Comparison of ENCODE assay signal across 9 cellular contexts in the genomic region with DNA sequence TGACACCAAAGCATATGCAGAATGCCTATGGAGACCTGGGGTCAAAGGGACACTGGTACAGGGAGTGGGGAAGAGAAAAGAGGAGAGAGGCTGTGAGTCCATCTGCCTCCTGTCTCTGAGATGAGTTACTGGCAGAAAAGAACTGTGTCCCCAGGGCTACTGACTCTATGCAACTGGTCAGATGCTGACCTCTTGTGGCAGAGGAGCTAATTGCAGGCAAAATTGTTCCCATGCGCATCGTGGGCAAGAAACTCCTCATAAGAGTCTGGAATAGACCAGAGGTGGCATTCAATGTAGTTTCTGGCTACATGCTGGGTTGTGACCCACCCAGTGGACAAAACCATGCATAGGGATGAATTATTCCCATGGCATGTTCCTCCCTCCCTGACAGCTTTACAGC. TPM values are rescaled to one million over a fixed set of nuclear protein-coding genes. Genes with fewer than 3 reads are reported as not detected.
DNase-seq lines count a peak whose midpoint lies in the region; ATAC-seq and TF ChIP-seq lines count a peak whose summit lies in the region.
"Had no signal": no experiment of that assay in that cellular context is flagged by ENCODE, and none has a peak within 500 bp of the region (broad histone marks: within the 10 kb centered on the region; RNA-seq: fewer than 3 reads in every experiment).

No MANE protein-coding gene starts in this region.

- no peak overlapping the region for H3K4me2 ChIP-seq in KMS-11

- peak; percentile 48 for DNase-seq in D341Med (ENCODE audit: low spot score)
- DNase-seq in activated T-cell treated with anti-CD3 and anti-CD28 coated beads, Interleukin-2, amount 50 U/mL, for 72 hours: peak; percentile 23 to 35
- no peak for DNase-seq in SW480 (ENCODE audit: low spot score)
- DNase-seq in NCI-H524 (lab: John Stamatoyannopoulos, UW): no peak
- DNase-seq: gastrocnemius medialis had no signal

- H4K20me1 ChIP-seq in KMS-11 (ENCODE audit: insufficient read depth): no peaks in the 10 kb centered on the region

- H2AFZ ChIP-seq in KMS-11 (ENCODE audit: low read depth): no peak overlapping the region

- H3K9ac ChIP-seq in KMS-11 (no peak overlapping the region), mucosa of rectum (ENCODE audit: low read depth in 1 of 2, low read length in 2 of 2) (no peak overlapping the region)

- H3K27ac ChIP-seq in KMS-11 (no peak overlapping the region), mucosa of rectum (ENCODE audit: low read depth in 2 of 2, low read length in 2 of 2) (peak overlapping the region; percentile 1 to 35)
- H3K27ac ChIP-seq: gastrocnemius medialis had no signal

- no peak overlapping the region for H3K27ac Mint-ChIP-seq in activated T-cell treated with anti-CD3 and anti-CD28 coated beads, Interleukin-2, amount 50 U/mL, for 72 hours

- ATAC-seq in activated T-cell treated with anti-CD3 and anti-CD28 coated beads, Interleukin-2, amount 50 U/mL, for 72 hours (replicated peaks in 1 of 2): peak in 1 of 2 donors; percentile 40
- ATAC-seq in HG03039 (IDR thresholded peaks at IDR 0.05; ENCODE audit: unreplicated experiment): no peak
- no peak for ATAC-seq in HG02678 (IDR thresholded peaks at IDR 0.05; ENCODE audit: unreplicated experiment)
- ATAC-seq: gastrocnemius medialis had no signal

- H3K79me2 ChIP-seq in KMS-11 (ENCODE audit: insufficient read depth, low read depth): no peaks in the 10 kb centered on the region

- H3K27me3 ChIP-seq in KMS-11 (ENCODE audit: insufficient read depth, low read depth) (no peaks in the 10 kb centered on the region), mucosa of rectum (ENCODE audit: control insufficient read depth in 2 of 2, insufficient read depth in 2 of 2, low read length in 2 of 2) (no peaks in the 10 kb centered on the region)

- no peak overlapping the region for H3K4me3 ChIP-seq in KMS-11 (IDR thresholded peaks at IDR 0.05; ENCODE audit: insufficient read depth, low read depth, low read length)
- H3K4me3 ChIP-seq in mucosa of rectum (ENCODE audit: low read length in 2 of 2): no peak overlapping the region
- H3K4me3 ChIP-seq: gastrocnemius medialis had no signal

- peaks cover 0 to 6% of the 10 kb centered on the region in 2 donors for H3K9me3 Mint-ChIP-seq in activated T-cell treated with anti-CD3 and anti-CD28 coated beads, Interleukin-2, amount 50 U/mL, for 72 hours

- no peaks in the 10 kb centered on the region for H3K36me3 ChIP-seq in KMS-11 (ENCODE audit: insufficient read depth)
- H3K36me3 ChIP-seq in mucosa of rectum (ENCODE audit: control insufficient read depth in 2 of 2, insufficient read depth in 2 of 2, low read length in 2 of 2): peaks cover 3 to 5% of the 10 kb centered on the region in 2 donors
- H3K36me3 ChIP-seq: gastrocnemius medialis had no signal

- H3K4me1 Mint-ChIP-seq in activated T-cell treated with anti-CD3 and anti-CD28 coated beads, Interleukin-2, amount 50 U/mL, for 72 hours (ENCODE audit: low read depth): peaks cover 5% of the 10 kb centered on the region

- peaks cover 3 to 6% of the 10 kb centered on the region in 2 donors for H3K9me3 ChIP-seq in mucosa of rectum (ENCODE audit: control insufficient read depth in 2 of 2, low read length in 2 of 2)
- H3K9me3 ChIP-seq: gastrocnemius medialis had no signal

- TF ChIP-seq CTCF in KMS-11 (conservative IDR thresholded peaks at IDR 0.05; ENCODE audit: low read depth, low read length): peak; percentile 74

- peaks cover 2 to 3% of the 10 kb centered on the region in 2 donors for H3K36me3 Mint-ChIP-seq in activated T-cell treated with anti-CD3 and anti-CD28 coated beads, Interleukin-2, amount 50 U/mL, for 72 hours (ENCODE audit: insufficient read depth in 2 of 2)

- H3K27me3 Mint-ChIP-seq in activated T-cell treated with anti-CD3 and anti-CD28 coated beads, Interleukin-2, amount 50 U/mL, for 72 hours (ENCODE audit: low read depth): no peaks in the 10 kb centered on the region

- H3K4me1 ChIP-seq in KMS-11 (ENCODE audit: low read depth, poor library complexity, severe bottlenecking) (no peaks in the 10 kb centered on the region), mucosa of rectum (ENCODE audit: control insufficient read depth in 2 of 2, insufficient read depth in 2 of 2, low read length in 2 of 2) (peaks cover 16 to 26% of the 10 kb centered on the region in 2 donors)
- H3K4me1 ChIP-seq: gastrocnemius medialis had no signal

- H3K4me3 Mint-ChIP-seq in activated T-cell treated with anti-CD3 and anti-CD28 coated beads, Interleukin-2, amount 50 U/mL, for 72 hours: no peak overlapping the region

RNA-seq across cellular contexts. Expression of gene MLKL, which starts 26.1 kb away (rescaled TPM):
- total RNA-seq in activated T-cell treated with anti-CD3 and anti-CD28 coated beads, Interleukin-2, amount 50 U/mL, for 72 hours: 10 to 100 TPM; 16.9 to 23.2 TPM

RNA-seq across cellular contexts. Expression of gene FA2H, which starts 47.9 kb away (rescaled TPM):
- not detected for total RNA-seq in activated T-cell treated with anti-CD3 and anti-CD28 coated beads, Interleukin-2, amount 50 U/mL, for 72 hours

Comparison
In these comparisons a context has a peak if more than half of its experiments do, and no peak if none do; other contexts are left out.
1. DNase-seq: peak in D341Med (single experiment) and activated T-cell treated with anti-CD3 and anti-CD28 coated beads, Interleukin-2, amount 50 U/mL, for 72 hours (2 of 2); none in SW480 (single experiment) and NCI-H524 (0 of 2).